ENCODE assay signal across 19 cellular contexts in the genomic region with DNA sequence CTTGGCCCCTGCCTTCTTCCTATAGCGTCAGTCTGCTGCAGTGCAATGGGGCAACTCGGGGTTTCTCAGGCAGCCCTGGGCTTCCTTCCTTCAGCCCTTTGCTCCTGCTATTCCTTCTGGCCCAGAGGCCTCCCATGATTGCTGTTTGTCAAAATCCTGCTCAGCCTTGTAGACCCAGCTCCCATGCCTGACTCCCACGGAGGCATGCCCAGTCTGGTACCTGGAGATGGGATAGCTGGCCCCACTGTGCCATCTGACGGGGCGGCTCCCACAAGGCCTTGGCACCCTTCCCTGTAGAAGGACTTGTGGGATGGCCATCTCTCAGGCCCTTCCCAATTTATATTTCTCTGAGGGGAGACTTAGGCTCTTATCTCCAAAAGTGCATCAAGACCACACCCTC. TPM values are rescaled to one million over a fixed set of nuclear protein-coding genes. Genes with fewer than 3 reads are reported as not detected.
A peak's percentile ranks its signal among the peaks of the same experiment; 100 is the strongest.
DNase-seq lines count a peak whose midpoint lies in the region; ATAC-seq and TF ChIP-seq lines count a peak whose summit lies in the region.
"Had no signal": no experiment of that assay in that cellular context is flagged by ENCODE, and none has a peak within 500 bp of the region (broad histone marks: within the 10 kb centered on the region; RNA-seq: fewer than 3 reads in every experiment).

No MANE protein-coding gene starts in this region.

- peak overlapping the region; percentile 93 for H3K27ac ChIP-seq in effector memory CD4-positive, alpha-beta T cell (ENCODE audit: insufficient read depth, low read length, poor library complexity, severe bottlenecking)
- no peak overlapping the region for H3K27ac ChIP-seq in thymus (ENCODE audit: low read depth)
- H3K27ac ChIP-seq: brain microvascular endothelial cell, gastrocnemius medialis, right lobe of liver, SJCRH30 had no signal

- no peaks in the 10 kb centered on the region for H3K9me3 ChIP-seq in effector memory CD4-positive, alpha-beta T cell (ENCODE audit: control insufficient read depth, low read length)
- H3K9me3 ChIP-seq in thymus (ENCODE audit: control insufficient read depth), result no peaks in the 10 kb centered on the region
- H3K9me3 ChIP-seq: gastrocnemius medialis, right lobe of liver, SJCRH30 had no signal

- peak overlapping the region; percentile 99 for H3K27ac Mint-ChIP-seq in activated naive CD4-positive, alpha-beta T cell treated with anti-CD3 and anti-CD28 coated beads, Interleukin-2, amount 50 U/mL, for 24 hours
- H3K27ac Mint-ChIP-seq in activated B cell treated with CpG ODN at 0.5 μM for 24 hours, result peak overlapping the region; percentile 33

- H3K36me3 Mint-ChIP-seq in activated naive CD4-positive, alpha-beta T cell treated with anti-CD3 and anti-CD28 coated beads, Interleukin-2, amount 50 U/mL, for 24 hours, result peaks cover 29% of the 10 kb centered on the region
- H3K36me3 Mint-ChIP-seq in activated B cell treated with CpG ODN at 0.5 μM for 24 hours (ENCODE audit: low read depth), result no peaks in the 10 kb centered on the region

- peaks cover 9% of the 10 kb centered on the region for H3K4me1 ChIP-seq in effector memory CD4-positive, alpha-beta T cell (ENCODE audit: control insufficient read depth, insufficient read depth, low read length, poor library complexity, severe bottlenecking)
- H3K4me1 ChIP-seq in thymus (ENCODE audit: control insufficient read depth, insufficient read depth, low read length), result peaks cover 30% of the 10 kb centered on the region
- H3K4me1 ChIP-seq: gastrocnemius medialis, right lobe of liver had no signal

- no peaks in the 10 kb centered on the region for H3K36me3 ChIP-seq in effector memory CD4-positive, alpha-beta T cell (ENCODE audit: control insufficient read depth, insufficient read depth, low read length)
- H3K36me3 ChIP-seq in thymus (ENCODE audit: control insufficient read depth, insufficient read depth), result no peaks in the 10 kb centered on the region
- H3K36me3 ChIP-seq: brain microvascular endothelial cell, gastrocnemius medialis, right lobe of liver, SJCRH30 had no signal

- intact Hi-C loops in activated B cell treated with CpG ODN at 0.5 μM for 24 hours (cut with micrococcal nuclease), result loop anchor here (1.0 to 2.0 kb wide), 9 partner anchors 18 to 216 kb away; a partner anchor contains a TSS

- 93% methylated on average over 5 of the region's 5 CpGs for whole genome bisulfite sequencing in thymus

- peaks cover 21% of the 10 kb centered on the region for H3K4me1 Mint-ChIP-seq in activated naive CD4-positive, alpha-beta T cell treated with anti-CD3 and anti-CD28 coated beads, Interleukin-2, amount 50 U/mL, for 24 hours
- peaks cover 31% of the 10 kb centered on the region for H3K4me1 Mint-ChIP-seq in activated B cell treated with CpG ODN at 0.5 μM for 24 hours

- no peaks in the 10 kb centered on the region for H3K9me3 Mint-ChIP-seq in activated naive CD4-positive, alpha-beta T cell treated with anti-CD3 and anti-CD28 coated beads, Interleukin-2, amount 50 U/mL, for 24 hours
- peaks cover 4% of the 10 kb centered on the region for H3K9me3 Mint-ChIP-seq in activated B cell treated with CpG ODN at 0.5 μM for 24 hours

- DNase-seq in activated naive CD4-positive, alpha-beta T cell treated with Interleukin-2 at 50 U/mL for 16 hours, result no peak
- DNase-seq in activated B cell treated with CpG ODN at 0.5 μM for 24 hours (no peak), COR-L47 (lab: John Stamatoyannopoulos, UW) (no peak), DMS153 treated with DMSO at 0.1 percent for 48 hours (lab: John Stamatoyannopoulos, UW; ENCODE audit: unreplicated experiment) (no peak)
- no peak for DNase-seq in effector memory CD4-positive, alpha-beta T cell
- DNase-seq in stimulated activated CD4-positive, alpha-beta T cell treated with anti-CD3 and anti-CD28 coated beads, Interleukin-15, amount 100 ng/mL, for 24 hours, result no peak
- DNase-seq: gastrocnemius medialis, NCI-H526 treated with DMSO at 0.1 percent for 48 hours, T1000 had no signal

- H3K4me3 ChIP-seq in effector memory CD4-positive, alpha-beta T cell (ENCODE audit: insufficient read depth, low read depth, low read length, poor library complexity, severe bottlenecking), result peak overlapping the region; percentile 96
- H3K4me3 ChIP-seq in thymus (ENCODE audit: low read length), result peak overlapping the region; percentile 53
- H3K4me3 ChIP-seq: gastrocnemius medialis, K562, right lobe of liver, SJCRH30 had no signal

- no peaks in the 10 kb centered on the region for H3K27me3 ChIP-seq in effector memory CD4-positive, alpha-beta T cell (replicated peaks; ENCODE audit: control insufficient read depth, insufficient read depth, low read length, poor library complexity, severe bottlenecking)
- no peaks in the 10 kb centered on the region for H3K27me3 ChIP-seq in thymus (ENCODE audit: control insufficient read depth, insufficient read depth)
- H3K27me3 ChIP-seq: brain microvascular endothelial cell, gastrocnemius medialis, right lobe of liver had no signal

- ATAC-seq in activated B cell treated with CpG ODN at 0.5 μM for 24 hours (ENCODE audit: low read depth), result no peak

- CTCF ChIA-PET in activated B cell treated with CpG ODN at 0.5 μM for 24 hours (lab: Charles Lee), result interaction anchor here (0.7 to 3.9 kb wide), 26 partner anchors 16 to 705 kb away, joined by 3 to 38 read pairs (median 4); a partner anchor contains a TSS

- H3K4me3 Mint-ChIP-seq in activated naive CD4-positive, alpha-beta T cell treated with anti-CD3 and anti-CD28 coated beads, Interleukin-2, amount 50 U/mL, for 24 hours, result peak overlapping the region; percentile 99
- H3K4me3 Mint-ChIP-seq in activated B cell treated with CpG ODN at 0.5 μM for 24 hours, result peak overlapping the region; percentile 53

- no peaks in the 10 kb centered on the region for H3K27me3 Mint-ChIP-seq in activated naive CD4-positive, alpha-beta T cell treated with anti-CD3 and anti-CD28 coated beads, Interleukin-2, amount 50 U/mL, for 24 hours
- H3K27me3 Mint-ChIP-seq in activated B cell treated with CpG ODN at 0.5 μM for 24 hours, result no peaks in the 10 kb centered on the region

- TF ChIP-seq CTCF in activated B cell treated with CpG ODN at 0.5 μM for 24 hours (IDR thresholded peaks at IDR 0.05), result no peak

- POLR2A ChIA-PET in activated B cell treated with CpG ODN at 0.5 μM for 24 hours (lab: Charles Lee), result interaction anchor here (0.5 to 1.9 kb wide), 15 partner anchors 15 to 191 kb away, joined by 3 to 9 read pairs (median 4); a partner anchor contains a TSS

RNA-seq across cellular contexts. Expression of a gene that starts 0.6 kb away (rescaled TPM):
- total RNA-seq in activated B cell treated with CpG ODN at 0.5 μM for 24 hours, result 6.7 and 12.0 TPM in 2 replicates
- 74.1 TPM for polyA plus RNA-seq in thymus
- total RNA-seq: dermis blood vessel endothelial cell, H4, OCI-LY7, osteoblast, SJCRH30 had no signal
- polyA plus RNA-seq: K562 had no signal

RNA-seq across cellular contexts. Expression of a gene that starts 18.9 kb away (rescaled TPM):
- 76.4 and 77.8 TPM in 2 replicates for total RNA-seq in activated B cell treated with CpG ODN at 0.5 μM for 24 hours
- polyA plus RNA-seq in thymus, result 37.5 TPM

RNA-seq across cellular contexts. Expression of a gene that starts 46.6 kb away (rescaled TPM):
- total RNA-seq in activated B cell treated with CpG ODN at 0.5 μM for 24 hours, result 8.2 and 8.7 TPM in 2 replicates
- 5.7 TPM for polyA plus RNA-seq in thymus

RNA-seq across cellular contexts. Expression of a gene that starts 56.9 kb away (rescaled TPM):
- 117 and 121 TPM in 2 replicates for total RNA-seq in activated B cell treated with CpG ODN at 0.5 μM for 24 hours
- polyA plus RNA-seq in thymus, result 58.1 TPM
